Comparison of ENCODE assay signal across 17 cellular contexts in the genomic region with DNA sequence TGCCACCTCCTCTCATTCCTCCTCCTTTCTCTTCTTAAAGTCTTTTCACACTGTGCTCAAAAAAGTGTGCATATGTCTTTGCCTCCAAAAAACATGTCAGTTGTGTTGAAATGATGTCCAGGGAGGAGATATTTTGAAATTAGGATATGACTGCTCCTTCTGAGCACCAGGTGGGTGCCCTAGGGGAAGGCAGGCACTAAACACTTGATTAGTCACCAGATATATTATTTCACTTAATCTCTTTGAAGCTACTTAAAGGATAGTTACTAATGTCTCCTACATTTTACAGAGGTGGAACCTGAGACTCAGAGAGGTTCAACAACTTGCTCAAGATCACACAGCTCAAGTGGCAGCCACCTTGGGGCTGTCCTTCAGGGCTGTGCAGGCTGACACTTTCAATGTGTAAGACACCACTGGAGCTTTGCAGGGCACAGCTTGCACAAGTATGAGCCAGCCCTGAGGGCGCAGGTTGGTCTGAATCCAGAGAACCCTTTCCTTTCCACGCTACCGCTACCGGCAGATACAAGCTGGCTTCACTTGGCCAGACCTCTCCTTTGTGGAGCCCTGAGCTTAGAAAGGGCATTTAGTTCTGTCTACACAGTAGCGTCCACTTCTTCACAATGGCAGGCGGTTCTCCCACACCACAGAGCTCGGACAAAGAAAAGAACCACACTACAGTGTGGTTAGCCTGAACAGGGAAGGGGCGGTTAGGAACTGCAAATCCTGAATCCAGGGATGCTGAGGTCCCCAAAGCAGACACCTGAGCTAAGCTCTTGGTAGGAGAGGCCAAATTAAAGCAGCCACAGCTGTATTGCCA. TPM values are rescaled to one million over a fixed set of nuclear protein-coding genes. Genes with fewer than 3 reads are reported as not detected.
DNase-seq lines count a peak whose midpoint lies in the region; ATAC-seq, FAIRE-seq and TF ChIP-seq lines count a peak whose summit lies in the region.
"Had no signal": no experiment of that assay in that cellular context is flagged by ENCODE, and none has a peak within 500 bp of the region (broad histone marks: within the 10 kb centered on the region; RNA-seq: fewer than 3 reads in every experiment).

No MANE protein-coding gene starts in this region.

- no peaks in the 10 kb centered on the region; the same call in 1 of the 2 replicates for H3F3A ChIP-seq in GM23338 (replicated peaks; ENCODE audit: low read depth)

- H3K36me3 ChIP-seq in astrocyte (ENCODE audit: insufficient read depth, low read length) (no peaks in the 10 kb centered on the region), mesendoderm (ENCODE audit: control insufficient read depth, insufficient read depth, low read length) (no peaks in the 10 kb centered on the region), testis (ENCODE audit: low read depth, missing control alignments) (no peaks in the 10 kb centered on the region), GM23338 (ENCODE audit: insufficient read depth) (no peaks in the 10 kb centered on the region)

- H3K9me3 Mint-ChIP-seq in CD4-positive, alpha-beta T cell: no peaks in the 10 kb centered on the region
- H3K9me3 Mint-ChIP-seq in astrocyte (ENCODE audit: unreplicated experiment): no peaks in the 10 kb centered on the region
- H3K9me3 Mint-ChIP-seq in GM23338: no peaks in the 10 kb centered on the region

- H3K4me3 Mint-ChIP-seq in CD4-positive, alpha-beta T cell: no peak overlapping the region
- H3K4me3 Mint-ChIP-seq in astrocyte (ENCODE audit: unreplicated experiment): no peak overlapping the region
- no peak overlapping the region for H3K4me3 Mint-ChIP-seq in GM23338

- no peaks in the 10 kb centered on the region for H3K27me3 ChIP-seq in CD4-positive, alpha-beta T cell (ENCODE audit: control insufficient read depth, insufficient read depth, low read length)
- no peaks in the 10 kb centered on the region for H3K27me3 ChIP-seq in astrocyte (ENCODE audit: insufficient read depth, low read length)
- no peaks in the 10 kb centered on the region for H3K27me3 ChIP-seq in mesendoderm (ENCODE audit: insufficient read depth, low read length, poor library complexity)
- no peaks in the 10 kb centered on the region for H3K27me3 ChIP-seq in testis
- H3K27me3 ChIP-seq in GM23338 (ENCODE audit: insufficient read depth): no peaks in the 10 kb centered on the region

- H3K36me3 Mint-ChIP-seq in CD4-positive, alpha-beta T cell (ENCODE audit: low read depth): no peaks in the 10 kb centered on the region
- H3K36me3 Mint-ChIP-seq in astrocyte (ENCODE audit: low read depth, unreplicated experiment) (no peaks in the 10 kb centered on the region), GM23338 (ENCODE audit: low read depth) (no peaks in the 10 kb centered on the region)

- peak overlapping the region; percentile 63 for H3K4me2 ChIP-seq in astrocyte (ENCODE audit: low read length)
- H3K4me2 ChIP-seq in mesendoderm (ENCODE audit: low read length): no peak overlapping the region
- H3K4me2 ChIP-seq in GM23338: no peak overlapping the region; the same call in 1 of the 2 replicates

- H2AFZ ChIP-seq in astrocyte (ENCODE audit: low read depth, low read length) (no peak overlapping the region), GM23338 (no peak overlapping the region; the same call in 1 of the 2 replicates)

- peak overlapping the region; percentile 76 for H2BK5ac ChIP-seq in mesendoderm (ENCODE audit: low read length)

- ATAC-seq in CD4-positive, alpha-beta T cell (ENCODE audit: poor library complexity): no peak
- no peak for ATAC-seq in GM23338

- H3K79me2 ChIP-seq in astrocyte (ENCODE audit: insufficient read depth, low read length) (no peaks in the 10 kb centered on the region), mesendoderm (ENCODE audit: control insufficient read depth, insufficient read depth, low read length) (no peaks in the 10 kb centered on the region), GM23338 (replicated peaks; ENCODE audit: insufficient read depth) (no peaks in the 10 kb centered on the region)

- H2BK15ac ChIP-seq in mesendoderm (replicated peaks; ENCODE audit: low read depth): no peak overlapping the region

- no peak overlapping the region for H4K5ac ChIP-seq in mesendoderm (ENCODE audit: low read length)

- no peak overlapping the region for H3K27ac ChIP-seq in CD4-positive, alpha-beta T cell (ENCODE audit: low read depth, low read length)
- H3K27ac ChIP-seq in astrocyte (ENCODE audit: low read depth, low read length): no peak overlapping the region
- H3K27ac ChIP-seq in mesendoderm (ENCODE audit: low read depth, low read length): peak overlapping the region; percentile 58
- no peak overlapping the region for H3K27ac ChIP-seq in testis
- H3K27ac ChIP-seq in GM23338 (ENCODE audit: low read depth): no peak overlapping the region

- peak overlapping the region; percentile 45 for H2AK5ac ChIP-seq in mesendoderm (ENCODE audit: low read length)

- H3K56ac ChIP-seq in mesendoderm (ENCODE audit: low read length): peak overlapping the region; percentile 35

- H3K4me3 ChIP-seq in astrocyte (ENCODE audit: insufficient read depth, low read depth, low read length) (no peak overlapping the region), mesendoderm (ENCODE audit: low read length) (no peak overlapping the region), testis (no peak overlapping the region), GM23338 (no peak overlapping the region)

- no peak for DNase-seq in CD4-positive, alpha-beta T cell
- peak; percentile 34 for DNase-seq in HPDE6-E6E7 (ENCODE audit: extremely low spot score)
- no peak for DNase-seq in astrocyte (ENCODE audit: low read depth)
- no peak for DNase-seq in mesendoderm
- no peak for DNase-seq in HUDEP-2 (lab: John Stamatoyannopoulos, UW; ENCODE audit: unreplicated experiment in 76 of 76)
- no peak for DNase-seq in testis
- no peak for DNase-seq in GM23338 (ENCODE audit: low spot score)
- no peak for DNase-seq in GOT3 (lab: John Stamatoyannopoulos, UW)
- DNase-seq: activated CD4-positive, alpha-beta T cell treated with anti-CD3 and anti-CD28 coated beads for 48 hours; activated T-cell treated with anti-CD3 and anti-CD28 coated beads, Interleukin-2, amount 50 U/mL, for 48 hours; AML-193; DMS79; NCI-H1048; NCI-H2227 treated with DMSO at 0.1 percent for 48 hours; T-helper 9 cell had no signal

- no CpG with 5 or more reads among the region's 8 CpGs for WGBS in mesendoderm (ENCODE audit: extremely low coverage, insufficient coverage, low lambda C conversion rate)
- WGBS in testis, 2 donors: 93 to 98% methylated on average over 3 to 8 of the region's 8 CpGs

- TF ChIP-seq CTCF in CD4-positive, alpha-beta T cell (IDR thresholded peaks at IDR 0.05): no peak
- no peak for TF ChIP-seq CTCF in astrocyte (IDR thresholded peaks at IDR 0.05; ENCODE audit: insufficient read depth, low read depth, low read length)
- no peak for TF ChIP-seq CTCF in testis (IDR thresholded peaks at IDR 0.05)
- no peak for TF ChIP-seq CTCF in GM23338 (conservative IDR thresholded peaks at IDR 0.05; ENCODE audit: low read depth in 2 of 2)

- no peak overlapping the region for H3K23ac ChIP-seq in mesendoderm (ENCODE audit: low read length)

- no peak overlapping the region for H4K8ac ChIP-seq in mesendoderm (ENCODE audit: low read depth, low read length)

- peaks cover 65% of the 10 kb centered on the region for H3K4me1 Mint-ChIP-seq in CD4-positive, alpha-beta T cell (ENCODE audit: low read depth)
- H3K4me1 Mint-ChIP-seq in astrocyte (ENCODE audit: low read depth, unreplicated experiment) (peaks cover 23% of the 10 kb centered on the region), GM23338 (peaks cover 45% of the 10 kb centered on the region)

- intact Hi-C loops in CD4-positive, alpha-beta T cell (cut with DNase I, micrococcal nuclease): loop anchor here in 1 of 2 experiments (5.0 kb wide), 2 partner anchors 45 to 60 kb away; a partner anchor contains a TSS
- intact Hi-C loops in testis (cut with DNase I; ENCODE audit: low total_unique reads): no loop called here

- no peaks in the 10 kb centered on the region for H3K27me3 Mint-ChIP-seq in CD4-positive, alpha-beta T cell
- H3K27me3 Mint-ChIP-seq in astrocyte (ENCODE audit: low read depth, unreplicated experiment) (no peaks in the 10 kb centered on the region), GM23338 (ENCODE audit: insufficient read depth, low read depth, poor library complexity) (peaks cover 4% of the 10 kb centered on the region)

- H3K4me1 ChIP-seq in astrocyte (ENCODE audit: insufficient read depth, low read length) (peaks cover 11% of the 10 kb centered on the region), mesendoderm (ENCODE audit: control insufficient read depth, low read depth, low read length) (peaks cover 9% of the 10 kb centered on the region), testis (no peaks in the 10 kb centered on the region), GM23338 (ENCODE audit: insufficient read depth) (peaks cover 38% of the 10 kb centered on the region)

- H3K9me2 ChIP-seq in GM23338 (ENCODE audit: insufficient read depth): no peaks in the 10 kb centered on the region; the same call in 1 of the 2 replicates

- H4K20me1 ChIP-seq in astrocyte (ENCODE audit: insufficient read depth, low read length) (no peaks in the 10 kb centered on the region), GM23338 (replicated peaks; ENCODE audit: insufficient read depth) (no peaks in the 10 kb centered on the region)

- CTCF ChIA-PET in CD4-positive, alpha-beta T cell (lab: Charles Lee): interaction anchor here (1.0 kb wide), 1 partner anchor 152 kb away, joined by 3 read pairs; no protein-coding TSS in a partner anchor

- peak overlapping the region; percentile 60 for H3K4ac ChIP-seq in mesendoderm (ENCODE audit: low read depth, low read length)

- no peak for TF ChIP-seq POLR2A in testis (IDR thresholded peaks at IDR 0.05)

- H3K27ac Mint-ChIP-seq in CD4-positive, alpha-beta T cell: peak overlapping the region; percentile 74
- H3K27ac Mint-ChIP-seq in astrocyte (ENCODE audit: unreplicated experiment): no peak overlapping the region
- H3K27ac Mint-ChIP-seq in GM23338: no peak overlapping the region; the same call in none of the 2 replicates

- peak overlapping the region; percentile 35 for H3K18ac ChIP-seq in mesendoderm (ENCODE audit: low read length)

- POLR2A ChIA-PET in CD4-positive, alpha-beta T cell (lab: Charles Lee): interaction anchor here (0.9 to 1.5 kb wide), 3 partner anchors 47 to 143 kb away, joined by 3 to 4 read pairs (median 3); no protein-coding TSS in a partner anchor

- no peaks in the 10 kb centered on the region for H3K79me1 ChIP-seq in mesendoderm (ENCODE audit: low read length)

- FAIRE-seq in astrocyte (lab: Jason Lieb, UNC): no peak

- H3K9me3 ChIP-seq in CD4-positive, alpha-beta T cell (ENCODE audit: control insufficient read depth, low read length): no peaks in the 10 kb centered on the region
- H3K9me3 ChIP-seq in astrocyte (ENCODE audit: insufficient read depth, low read depth, low read length) (no peaks in the 10 kb centered on the region), testis (no peaks in the 10 kb centered on the region)

- H3K9ac ChIP-seq in astrocyte (ENCODE audit: low read length): peak overlapping the region; percentile 35
- H3K9ac ChIP-seq in mesendoderm (ENCODE audit: low read length): no peak overlapping the region

- H2BK120ac ChIP-seq in mesendoderm (ENCODE audit: low read depth, low read length): no peak overlapping the region

RNA-seq across cellular contexts. Expression of a gene that starts 16.4 kb away (rescaled TPM):
- under 1 TPM; 0.25 TPM for total RNA-seq in CD4-positive, alpha-beta T cell
- total RNA-seq in astrocyte (84.2 and 87.2 TPM in 2 replicates), testis (1 to 10 TPM; 1.7 to 7.0 TPM)
- 3.0 TPM for polyA plus RNA-seq in mesendoderm (2013, experiment 1 of 2)
- 3.0 TPM for polyA plus RNA-seq in mesendoderm (2013, experiment 2 of 2)
- polyA plus RNA-seq in testis (ENCODE audit: insufficient read depth, low read depth, low replicate concordance) (5.8 TPM), GM23338 (2016; fragmentation: Nextera tagmentation; extraction: Ambion mirVana) (0.14 and 0.23 TPM in 2 replicates)
- 0.03 and 1.4 TPM in 2 replicates for total RNA-seq in GM23338 (2014; rRNA removed; shearing (Covaris generic))
- total RNA-seq: dermis microvascular lymphatic vessel endothelial cell, posterior vena cava had no signal

RNA-seq across cellular contexts. Expression of a gene that starts 58.8 kb away (rescaled TPM):
- total RNA-seq in CD4-positive, alpha-beta T cell: 10 to 100 TPM; 82.3 to 84.5 TPM
- total RNA-seq in astrocyte: 38.2 and 40.3 TPM in 2 replicates
- polyA plus RNA-seq in mesendoderm (2013, experiment 1 of 2): 17.6 TPM
- 17.7 TPM for polyA plus RNA-seq in mesendoderm (2013, experiment 2 of 2)
- total RNA-seq in testis: 10 to 100 TPM; 30.3 to 36.6 TPM
- polyA plus RNA-seq in testis (ENCODE audit: insufficient read depth, low read depth, low replicate concordance): 25.4 TPM
- 16.3 and 18.8 TPM in 2 replicates for total RNA-seq in GM23338 (2014; rRNA removed; shearing (Covaris generic))
- polyA plus RNA-seq in GM23338 (2016; fragmentation: Nextera tagmentation; extraction: Ambion mirVana): 5.2 and 5.4 TPM in 2 replicates

Comparison
In these comparisons a context has a peak if more than half of its experiments do, and no peak if none do; other contexts are left out.
1. RNA of a gene that starts 16.4 kb away (total RNA-seq): 84.2 to 87.2 TPM in astrocyte; 1.7 to 7.0 TPM in testis, 0.25 TPM in CD4-positive, alpha-beta T cell and 0.03 to 1.4 TPM in GM23338; every median in the first group is over 10 times any median in the second.